1 cellular context compared by ENCODE assay signal in the genomic region with DNA sequence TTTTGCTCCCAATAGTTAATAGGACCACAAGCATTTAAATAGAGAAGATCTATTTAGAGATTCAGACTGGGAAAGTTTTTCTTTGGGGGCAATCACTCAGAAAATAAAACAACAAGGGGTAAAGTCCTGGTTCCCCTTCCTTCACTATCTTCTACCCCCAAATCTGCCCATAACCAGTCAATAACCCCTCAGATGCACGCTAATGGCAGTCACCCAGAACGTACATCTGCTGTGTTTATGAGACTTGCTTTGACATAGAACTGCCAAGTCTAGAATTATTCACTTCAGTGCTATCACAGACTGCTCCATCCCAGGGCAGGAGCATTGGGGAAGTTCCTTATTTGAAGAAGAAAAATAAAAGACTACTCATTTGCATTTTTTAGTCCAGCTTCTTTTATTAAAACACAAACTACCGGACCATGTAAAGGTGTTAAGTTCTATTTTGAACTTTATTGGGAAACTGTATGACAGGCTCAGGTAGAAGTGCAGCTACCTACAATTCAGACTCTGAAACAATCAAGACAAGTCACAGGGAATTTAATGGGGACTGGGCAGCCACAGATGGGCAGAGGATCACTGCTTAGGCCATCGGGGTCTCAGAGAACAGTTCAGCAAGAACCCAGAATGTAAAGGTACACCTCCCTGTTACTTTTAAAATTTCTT.
TF ChIP-seq lines count a peak whose summit lies in the region.

No MANE protein-coding gene starts in this region.

TF ChIP-seq in IMR-90, 13 proteins besides CTCF, POLR2A, EP300 and RAD21 (continued from another document):
- TF ChIP-seq, protein P1, sequence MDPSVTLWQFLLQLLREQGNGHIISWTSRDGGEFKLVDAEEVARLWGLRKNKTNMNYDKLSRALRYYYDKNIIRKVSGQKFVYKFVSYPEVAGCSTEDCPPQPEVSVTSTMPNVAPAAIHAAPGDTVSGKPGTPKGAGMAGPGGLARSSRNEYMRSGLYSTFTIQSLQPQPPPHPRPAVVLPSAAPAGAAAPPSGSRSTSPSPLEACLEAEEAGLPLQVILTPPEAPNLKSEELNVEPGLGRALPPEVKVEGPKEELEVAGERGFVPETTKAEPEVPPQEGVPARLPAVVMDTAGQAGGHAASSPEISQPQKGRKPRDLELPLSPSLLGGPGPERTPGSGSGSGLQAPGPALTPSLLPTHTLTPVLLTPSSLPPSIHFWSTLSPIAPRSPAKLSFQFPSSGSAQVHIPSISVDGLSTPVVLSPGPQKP (IDR thresholded peaks at IDR 0.05; ENCODE audit: borderline replicate concordance, low read depth, low read length), result no peak
- TF ChIP-seq SMC3 (IDR thresholded peaks at IDR 0.05; ENCODE audit: low read depth, low read length) (no peak), BHLHE40 (IDR thresholded peaks at IDR 0.05; ENCODE audit: low read depth, low read length) (no peak), RFX5 (IDR thresholded peaks at IDR 0.05; ENCODE audit: low read depth, low read length) (no peak), CEBPB (IDR thresholded peaks at IDR 0.05; ENCODE audit: low read depth, low read length) (no peak), MAFK (IDR thresholded peaks at IDR 0.05; ENCODE audit: low read depth, low read length) (no peak)
- TF ChIP-seq, protein P2, sequence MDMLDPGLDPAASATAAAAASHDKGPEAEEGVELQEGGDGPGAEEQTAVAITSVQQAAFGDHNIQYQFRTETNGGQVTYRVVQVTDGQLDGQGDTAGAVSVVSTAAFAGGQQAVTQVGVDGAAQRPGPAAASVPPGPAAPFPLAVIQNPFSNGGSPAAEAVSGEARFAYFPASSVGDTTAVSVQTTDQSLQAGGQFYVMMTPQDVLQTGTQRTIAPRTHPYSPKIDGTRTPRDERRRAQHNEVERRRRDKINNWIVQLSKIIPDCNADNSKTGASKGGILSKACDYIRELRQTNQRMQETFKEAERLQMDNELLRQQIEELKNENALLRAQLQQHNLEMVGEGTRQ (IDR thresholded peaks at IDR 0.05; ENCODE audit: low read depth, low read length), result no peak
